ENCODE assay signal across 8 cellular contexts in the genomic region with DNA sequence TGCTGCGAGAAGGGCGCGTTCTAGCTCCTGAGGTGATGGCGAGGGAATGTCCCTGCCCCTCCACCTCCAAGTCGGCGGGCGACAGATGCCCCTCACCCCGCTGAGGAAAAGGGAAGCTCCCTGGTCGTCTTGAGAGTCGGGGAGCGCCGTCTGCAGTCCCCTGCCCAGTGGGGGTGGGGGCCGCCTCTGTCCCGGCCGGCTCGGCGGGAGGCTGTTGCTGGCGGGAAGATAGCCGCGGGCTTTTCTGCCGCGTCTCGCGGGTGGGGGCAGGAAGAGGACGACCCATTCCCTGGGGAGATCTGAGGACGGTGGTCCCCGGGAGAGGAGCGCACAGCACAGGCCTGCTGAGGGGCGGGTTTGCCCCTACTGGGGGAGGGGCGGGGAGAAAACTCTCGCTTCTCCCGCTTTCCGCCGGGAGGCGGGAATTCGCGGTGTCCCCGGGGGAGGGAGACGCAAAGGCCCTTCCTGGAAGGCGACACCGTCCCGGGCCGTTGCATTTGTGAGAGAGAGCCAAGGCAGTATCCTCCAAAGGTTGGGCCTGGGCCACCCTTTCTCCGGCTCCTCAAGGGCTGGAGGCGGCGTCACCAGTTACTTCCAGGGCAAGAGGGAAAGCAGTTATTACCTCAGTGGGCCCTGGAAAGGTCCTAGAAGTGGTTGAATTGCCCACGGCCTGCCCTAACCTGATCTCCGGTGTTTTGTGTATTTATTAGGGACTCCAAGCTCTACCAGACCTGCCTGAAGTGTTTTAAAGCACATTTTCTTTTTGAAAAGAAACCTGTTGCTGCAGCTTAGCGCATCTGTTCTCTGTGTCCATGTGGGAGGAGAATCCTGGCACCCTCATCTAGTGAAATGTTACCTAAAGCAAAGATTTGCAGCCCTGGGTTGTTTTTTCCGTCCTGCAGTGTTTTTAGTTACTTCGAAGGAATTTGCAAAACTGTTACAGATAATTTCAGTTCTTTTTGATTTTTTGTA. TPM values are rescaled to one million over a fixed set of nuclear protein-coding genes. Genes with fewer than 3 reads are reported as not detected.
DNase-seq lines count a peak whose midpoint lies in the region; ATAC-seq and TF ChIP-seq lines count a peak whose summit lies in the region.

No MANE protein-coding gene starts in this region.

- intact Hi-C loops in activated CD4-positive, alpha-beta T cell treated with anti-CD3 and anti-CD28 coated beads, Interleukin-2, amount 10 ng/mL, durations not matched to agents 24 days and 14 days (cut with micrococcal nuclease), result loop anchor here (1.0 to 5.0 kb wide), 6 partner anchors 17 to 439 kb away; partner anchors contain the start of genes AK2, ZBTB8OS and ZNF362

- H3K4me3 Mint-ChIP-seq in activated CD4-positive, alpha-beta T cell treated with anti-CD3 and anti-CD28 coated beads, Interleukin-2, amount 10 ng/mL, durations not matched to agents 24 days and 14 days, result peak overlapping the region; percentile 99

- H3K9ac ChIP-seq in liver (ENCODE audit: low read depth in 1 of 2, low read length in 2 of 2), result peak overlapping the region; percentile 21 to 91

- H3K4me1 ChIP-seq in ectodermal cell (ENCODE audit: control insufficient read depth, insufficient read depth, low read length) (peaks cover 10% of the 10 kb centered on the region), liver (ENCODE audit: control insufficient read depth in 4 of 4, insufficient read depth in 4 of 4, low read length in 3 of 4) (peaks cover 0 to 29% (median 18%) of the 10 kb centered on the region in 4 donors)

- POLR2A ChIA-PET in AG04450 (lab: Yijun Ruan, JAX), result interaction anchor here (0.5 to 1.8 kb wide), 3 partner anchors 19 to 114 kb away, joined by 3 to 7 read pairs (median 4); no protein-coding TSS in a partner anchor

- H3K27me3 ChIP-seq in AG04450 (ENCODE audit: control insufficient read depth, insufficient read depth, low read length) (no peaks in the 10 kb centered on the region), ectodermal cell (ENCODE audit: control insufficient read depth, insufficient read depth, low read length, poor library complexity, severe bottlenecking) (no peaks in the 10 kb centered on the region), liver (ENCODE audit: control insufficient read depth in 4 of 4, insufficient read depth in 4 of 4, low read length in 3 of 4) (no peaks in the 10 kb centered on the region)

- H3K4me1 Mint-ChIP-seq in activated CD4-positive, alpha-beta T cell treated with anti-CD3 and anti-CD28 coated beads, Interleukin-2, amount 10 ng/mL, durations not matched to agents 24 days and 14 days, result peaks cover 45% of the 10 kb centered on the region

- no peak for DNase-seq in AG04450 (ENCODE audit: low read depth, low spot score)
- DNase-seq in NCI-H345 (lab: John Stamatoyannopoulos, UW), result peak; percentile 81
- peak; percentile 83 for DNase-seq in activated CD4-positive, alpha-beta T cell treated with anti-CD3 and anti-CD28 coated beads, Interleukin-2, amount 10 ng/mL, durations not matched to agents 24 days and 14 days
- DNase-seq in stimulated activated CD4-positive, alpha-beta T cell treated with anti-CD3 and anti-CD28 coated beads, Interleukin-4, amount 100 ng/mL, for 48 hours (ENCODE audit: low read depth in 2 of 2), result peak; percentile 22 to 28

- WGBS in ectodermal cell, 2 experiments, result 2 to 3% methylated on average over 51 of the region's 51 CpGs
- WGBS in liver, result under 1% methylated on average over 51 of the region's 51 CpGs

- TF ChIP-seq RAD21 in liver (IDR thresholded peaks at IDR 0.05), result no peak

- H3K36me3 ChIP-seq in ectodermal cell (ENCODE audit: control insufficient read depth, insufficient read depth, low read length), result no peaks in the 10 kb centered on the region
- no peaks in the 10 kb centered on the region for H3K36me3 ChIP-seq in liver (ENCODE audit: control insufficient read depth in 4 of 4, insufficient read depth in 3 of 4, low read depth in 1 of 4, low read length in 3 of 4)

- CTCF ChIA-PET in AG04450 (lab: Charles Lee), result interaction anchor here (0.7 kb wide), 1 partner anchor 252 kb away, joined by 6 read pairs; no protein-coding TSS in a partner anchor

- H3K27ac ChIP-seq in AG04450 (ENCODE audit: low read depth, low read length) (peak overlapping the region; percentile 75), ectodermal cell (ENCODE audit: insufficient read depth, low read depth, low read length, poor library complexity, severe bottlenecking) (peak overlapping the region; percentile 95), liver (ENCODE audit: low read depth in 1 of 2, low read length in 2 of 2) (peak overlapping the region; percentile 85 to 97)

- TF ChIP-seq CTCF in AG04450 (IDR thresholded peaks at IDR 0.05; ENCODE audit: low read depth, low read length) (no peak), liver (IDR thresholded peaks at IDR 0.05; ENCODE audit: low read depth, low read length, missing input control) (no peak)

- no peaks in the 10 kb centered on the region for H3K27me3 Mint-ChIP-seq in activated CD4-positive, alpha-beta T cell treated with anti-CD3 and anti-CD28 coated beads, Interleukin-2, amount 10 ng/mL, durations not matched to agents 24 days and 14 days

- ATAC-seq in GM18873 (IDR thresholded peaks at IDR 0.05; ENCODE audit: low FRiP score, unreplicated experiment) (peak; percentile 8), HG03342 (IDR thresholded peaks at IDR 0.05; ENCODE audit: unreplicated experiment) (peak; percentile 13)

- H3K27ac Mint-ChIP-seq in activated CD4-positive, alpha-beta T cell treated with anti-CD3 and anti-CD28 coated beads, Interleukin-2, amount 10 ng/mL, durations not matched to agents 24 days and 14 days, result peak overlapping the region; percentile 98

- H3K9me3 ChIP-seq in AG04450 (ENCODE audit: control insufficient read depth, insufficient read depth, low read length) (no peaks in the 10 kb centered on the region; the same call in 1 of the 2 replicates), ectodermal cell (ENCODE audit: control insufficient read depth, low read length) (no peaks in the 10 kb centered on the region), liver (ENCODE audit: control insufficient read depth in 4 of 4, low read length in 3 of 4) (no peaks in the 10 kb centered on the region)

- H3K9me3 Mint-ChIP-seq in activated CD4-positive, alpha-beta T cell treated with anti-CD3 and anti-CD28 coated beads, Interleukin-2, amount 10 ng/mL, durations not matched to agents 24 days and 14 days, result peaks cover 8% of the 10 kb centered on the region

- H3K4me3 ChIP-seq in AG04450 (ENCODE audit: low read depth, low read length), result peak overlapping the region; percentile 98
- peak overlapping the region; percentile 95 for H3K4me3 ChIP-seq in ectodermal cell (ENCODE audit: insufficient read depth, low read depth, low read length)
- peak overlapping the region; percentile 66 to 84 (median 84) for H3K4me3 ChIP-seq in liver (ENCODE audit: low read depth in 1 of 3, low read length in 3 of 3)

- H3K36me3 Mint-ChIP-seq in activated CD4-positive, alpha-beta T cell treated with anti-CD3 and anti-CD28 coated beads, Interleukin-2, amount 10 ng/mL, durations not matched to agents 24 days and 14 days (ENCODE audit: low read depth), result peaks cover 49% of the 10 kb centered on the region

TF ChIP-seq in liver, 16 proteins besides CTCF, POLR2A, EP300 and RAD21 (continues in another document):
- no peak for TF ChIP-seq EGR1 (IDR thresholded peaks at IDR 0.05; ENCODE audit: low read depth in 2 of 2)
- peak; percentile 8 for TF ChIP-seq ZBTB33 (IDR thresholded peaks at IDR 0.05)
- TF ChIP-seq SP1 (IDR thresholded peaks at IDR 0.05), result no peak
- no peak for TF ChIP-seq YY1 (IDR thresholded peaks at IDR 0.05)
- TF ChIP-seq NR2F2 (IDR thresholded peaks at IDR 0.05), result peak; percentile 10
- no peak for TF ChIP-seq GABPA (IDR thresholded peaks at IDR 0.05 in 1 of 2, conservative IDR thresholded peaks at IDR 0.05 in 1 of 2)

RNA-seq across cellular contexts. Expression of gene S100PBP, which starts 0.6 kb away (rescaled TPM):
- polyA plus RNA-seq in AG04450 (2011; rRNA removed), result 32.2 and 43.7 TPM in 2 replicates
- 25.1 and 38.3 TPM in 2 replicates for polyA minus RNA-seq in AG04450 (2011; rRNA and poly(A)+ RNA removed)
- total RNA-seq in activated CD4-positive, alpha-beta T cell treated with anti-CD3 and anti-CD28 coated beads, Interleukin-2, amount 10 ng/mL, durations not matched to agents 24 days and 14 days, result 43.8 and 46.9 TPM in 2 replicates
- polyA plus RNA-seq in ectodermal cell (2013, experiment 1 of 4), result 55.4 TPM
- 52.6 TPM for polyA plus RNA-seq in ectodermal cell (2013, experiment 2 of 4)
- 34.3 TPM for polyA plus RNA-seq in ectodermal cell (2013, experiment 3 of 4)
- 36.8 TPM for polyA plus RNA-seq in ectodermal cell (2013, experiment 4 of 4)
- 10 to 100 TPM; 15.8 to 24.8 TPM for total RNA-seq in liver
- 1 to 10 TPM; 1.9 to 6.4 TPM for polyA plus RNA-seq in liver

RNA-seq across cellular contexts. Expression of gene YARS1, which starts 0.9 kb away (rescaled TPM):
- 105 and 107 TPM in 2 replicates for polyA plus RNA-seq in AG04450 (2011; rRNA removed)
- polyA minus RNA-seq in AG04450 (2011; rRNA and poly(A)+ RNA removed), result 116 and 130 TPM in 2 replicates
- 206 and 214 TPM in 2 replicates for total RNA-seq in activated CD4-positive, alpha-beta T cell treated with anti-CD3 and anti-CD28 coated beads, Interleukin-2, amount 10 ng/mL, durations not matched to agents 24 days and 14 days
- polyA plus RNA-seq in ectodermal cell (2013, experiment 1 of 4), result 95.1 TPM
- polyA plus RNA-seq in ectodermal cell (2013, experiment 2 of 4), result 112 TPM
- 75.9 TPM for polyA plus RNA-seq in ectodermal cell (2013, experiment 3 of 4)
- polyA plus RNA-seq in ectodermal cell (2013, experiment 4 of 4), result 89.1 TPM
- total RNA-seq in liver, result 10 to 100 TPM; 31.6 to 94.0 TPM
- 10 to 100 TPM; 39.3 to 65.8 TPM for polyA plus RNA-seq in liver

RNA-seq across cellular contexts. Expression of gene FNDC5, which starts 52.6 kb away (rescaled TPM):
- polyA plus RNA-seq in AG04450 (2011; rRNA removed) (1.5 and 1.9 TPM in 2 replicates), liver (1 to 10 TPM in 1 of 2 donors, under 1 TPM in 1; 0.43 to 1.5 TPM)
- 1.4 and 1.7 TPM in 2 replicates for polyA minus RNA-seq in AG04450 (2011; rRNA and poly(A)+ RNA removed)
- total RNA-seq in activated CD4-positive, alpha-beta T cell treated with anti-CD3 and anti-CD28 coated beads, Interleukin-2, amount 10 ng/mL, durations not matched to agents 24 days and 14 days, result not detected in 2 replicates
- 31.8 TPM for polyA plus RNA-seq in ectodermal cell (2013, experiment 1 of 4)
- polyA plus RNA-seq in ectodermal cell (2013, experiment 2 of 4), result 35.5 TPM
- polyA plus RNA-seq in ectodermal cell (2013, experiment 3 of 4), result 28.4 TPM
- 40.0 TPM for polyA plus RNA-seq in ectodermal cell (2013, experiment 4 of 4)
- total RNA-seq in liver, result 10 to 100 TPM in 1 of 2 donors, 1 to 10 TPM in 1; 2.5 to 10.5 TPM
